Comparison of ENCODE assay signal across 9 cellular contexts in the genomic region with DNA sequence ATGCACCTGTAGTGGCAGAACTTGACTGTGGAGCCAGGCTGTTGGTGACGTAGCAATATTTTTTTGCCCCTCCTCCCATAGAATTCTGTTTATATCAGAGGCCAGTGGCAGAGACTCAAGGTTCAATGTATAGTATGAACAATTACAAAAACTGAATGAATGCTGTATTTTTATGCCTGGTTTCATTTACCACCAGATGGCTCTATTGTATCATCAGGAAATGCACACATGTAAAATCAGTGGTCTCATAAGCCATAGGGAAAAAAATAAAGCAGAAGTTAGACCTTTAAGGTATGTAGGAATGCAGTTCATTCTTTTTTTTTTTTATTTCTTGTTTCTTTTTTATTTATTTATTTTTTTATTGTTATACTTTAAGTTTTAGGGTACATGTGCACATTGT. TPM values are rescaled to one million over a fixed set of nuclear protein-coding genes. Genes with fewer than 3 reads are reported as not detected.
DNase-seq lines count a peak whose midpoint lies in the region; ATAC-seq and TF ChIP-seq lines count a peak whose summit lies in the region.
"Had no signal": no experiment of that assay in that cellular context is flagged by ENCODE, and none has a peak within 500 bp of the region (broad histone marks: within the 10 kb centered on the region; RNA-seq: fewer than 3 reads in every experiment).

No MANE protein-coding gene starts in this region.

- H3K4me1 ChIP-seq in DOHH2 (ENCODE audit: control insufficient read depth, low read length) (no peaks in the 10 kb centered on the region), breast epithelium (no peaks in the 10 kb centered on the region)

- H3K4me1 Mint-ChIP-seq in neural crest cell, result peaks cover 4% of the 10 kb centered on the region

- peak; percentile 38 for DNase-seq in LHCN-M2 (ENCODE audit: low read depth)
- DNase-seq in breast epithelium (ENCODE audit: low spot score in 2 of 2), result no peak
- DNase-seq in neural crest cell (ENCODE audit: low read depth, low spot score), result no peak
- DNase-seq in coronary artery (ENCODE audit: low spot score), result no peak
- DNase-seq in DMS153 (lab: John Stamatoyannopoulos, UW), result no peak

- ATAC-seq in GM21528 (IDR thresholded peaks at IDR 0.05; ENCODE audit: low FRiP score, unreplicated experiment) (no peak), GM18517 (IDR thresholded peaks at IDR 0.05; ENCODE audit: unreplicated experiment) (no peak)

- peaks cover 8% of the 10 kb centered on the region for H3K36me3 Mint-ChIP-seq in neural crest cell (ENCODE audit: low read depth)

- H3K9me2 ChIP-seq in DOHH2 (replicated peaks; ENCODE audit: control insufficient read depth, low read length), result no peaks in the 10 kb centered on the region

- no peaks in the 10 kb centered on the region for H3K79me2 ChIP-seq in DOHH2 (ENCODE audit: control insufficient read depth, low read length)

- no peak overlapping the region for H3K27ac Mint-ChIP-seq in neural crest cell (ENCODE audit: unreplicated experiment)

- no peak overlapping the region for H3K4me2 ChIP-seq in DOHH2 (ENCODE audit: low read length)

- intact Hi-C loops in breast epithelium (cut with DNase I; ENCODE audit: low total_unique reads), result no loop called here

- H3K27me3 ChIP-seq in DOHH2 (ENCODE audit: control insufficient read depth, low read length), result no peaks in the 10 kb centered on the region
- H3K27me3 ChIP-seq in breast epithelium, result no peaks in the 10 kb centered on the region

- peaks cover 7% of the 10 kb centered on the region for H3K9me3 Mint-ChIP-seq in neural crest cell

- no peaks in the 10 kb centered on the region for H3F3A ChIP-seq in DOHH2 (ENCODE audit: control insufficient read depth, insufficient read depth)

- no peaks in the 10 kb centered on the region for H3K36me3 ChIP-seq in DOHH2 (ENCODE audit: control insufficient read depth, low read length)
- no peaks in the 10 kb centered on the region for H3K36me3 ChIP-seq in breast epithelium

- TF ChIP-seq CTCF in DOHH2 (IDR thresholded peaks at IDR 0.05; ENCODE audit: low read depth, low read length, poor library complexity, severe bottlenecking) (peak; percentile 58), breast epithelium (IDR thresholded peaks at IDR 0.05) (peak in 2 of 3 donors; percentile 9 to 32), neural crest cell (conservative IDR thresholded peaks at IDR 0.05) (peak; percentile 62), coronary artery (IDR thresholded peaks at IDR 0.05) (no peak)

- H3K27ac ChIP-seq in DOHH2 (ENCODE audit: low read depth, low read length) (no peak overlapping the region), breast epithelium (no peak overlapping the region), coronary artery (no peak overlapping the region)

- H3K4me3 ChIP-seq in DOHH2 (ENCODE audit: low read length), result no peak overlapping the region
- no peak overlapping the region for H3K4me3 ChIP-seq in breast epithelium
- H3K4me3 ChIP-seq in coronary artery, result no peak overlapping the region

- no peak overlapping the region for H3K4me3 Mint-ChIP-seq in neural crest cell

- no peak for TF ChIP-seq POLR2A in breast epithelium (IDR thresholded peaks at IDR 0.05)

- H4K20me1 ChIP-seq in DOHH2 (ENCODE audit: control insufficient read depth, insufficient read depth, low read depth, low read length), result no peaks in the 10 kb centered on the region

- H3K27me3 Mint-ChIP-seq in neural crest cell (ENCODE audit: low read depth), result no peaks in the 10 kb centered on the region

- H3K9me3 ChIP-seq in DOHH2 (ENCODE audit: control insufficient read depth, insufficient read depth, low read length), result no peaks in the 10 kb centered on the region
- no peaks in the 10 kb centered on the region for H3K9me3 ChIP-seq in breast epithelium

RNA-seq across cellular contexts. Expression of gene CCDC192, which starts 43.6 kb away (rescaled TPM):
- not detected in 2 replicates for total RNA-seq in LHCN-M2 (2014; rRNA removed)
- 0.19 TPM for polyA plus RNA-seq in LHCN-M2 (2012)
- total RNA-seq in breast epithelium, result 1 to 10 TPM in 1 of 3 donors, not detected in 2; 1.3 TPM
- 0.71 and 1.3 TPM in 2 replicates for total RNA-seq in neural crest cell
- total RNA-seq: T-helper 2 cell treated with Interferon-gamma antibody and Interleukin-4, amounts not matched to agents 100 ng/mL and 5 ng/mL, for 36 hours had no signal
